9 cellular contexts compared by ENCODE assay signal in genomic region chrX:140765043-140765784, GRCh38. TPM values are rescaled to one million over a fixed set of nuclear protein-coding genes. Genes with fewer than 3 reads are reported as not detected.
A peak's percentile ranks its signal among the peaks of the same experiment; 100 is the strongest.
DNase-seq lines count a peak whose midpoint lies in the region; ATAC-seq and TF ChIP-seq lines count a peak whose summit lies in the region.
"Had no signal": no experiment of that assay in that cellular context is flagged by ENCODE, and none has a peak within 500 bp of the region (broad histone marks: within the 10 kb centered on the region; RNA-seq: fewer than 3 reads in every experiment).

No MANE protein-coding gene starts in this region.

- no peaks in the 10 kb centered on the region for H3K9me3 Mint-ChIP-seq in T-helper 2 cell treated with Interferon-gamma antibody and Interleukin-4, amounts not matched to agents 5 μg/mL and 100 μg/mL, for 36 hours
- no peaks in the 10 kb centered on the region for H3K9me3 Mint-ChIP-seq in activated T-helper 1 cell treated with anti-CD3 and anti-CD28 coated beads, Interleukin-12 subunit alpha, Interleukin-12 subunit beta, Interleukin-2, Interleukin-4 antibody, amounts not matched to agents 30 ng/mL and 10 ng/mL and 1 ng/mL, durations not matched to agents 14 hours and 24 hours and 36 hours
- no peaks in the 10 kb centered on the region for H3K9me3 Mint-ChIP-seq in stimulated activated naive CD8-positive, alpha-beta T cell treated with anti-CD3 and anti-CD28 coated beads, Interleukin-15, Interleukin-2, amounts not matched to agents 100 ng/mL and 50 ng/mL, for 24 hours

- H3K27me3 ChIP-seq in iPS-18a (ENCODE audit: control insufficient read depth, insufficient read depth, low read length) (peaks cover 12% of the 10 kb centered on the region), foreskin keratinocyte (peaks cover 5% of the 10 kb centered on the region)

- no peaks in the 10 kb centered on the region for H3K36me3 ChIP-seq in iPS-18a (ENCODE audit: control insufficient read depth, low read depth, low read length)

- H3K27ac Mint-ChIP-seq in T-helper 2 cell treated with Interferon-gamma antibody and Interleukin-4, amounts not matched to agents 5 μg/mL and 100 μg/mL, for 36 hours = no peak overlapping the region
- no peak overlapping the region for H3K27ac Mint-ChIP-seq in activated T-helper 1 cell treated with anti-CD3 and anti-CD28 coated beads, Interleukin-12 subunit alpha, Interleukin-12 subunit beta, Interleukin-2, Interleukin-4 antibody, amounts not matched to agents 30 ng/mL and 10 ng/mL and 1 ng/mL, durations not matched to agents 14 hours and 24 hours and 36 hours
- H3K27ac Mint-ChIP-seq in stimulated activated naive CD8-positive, alpha-beta T cell treated with anti-CD3 and anti-CD28 coated beads, Interleukin-15, Interleukin-2, amounts not matched to agents 100 ng/mL and 50 ng/mL, for 24 hours = no peak overlapping the region
- H3K27ac Mint-ChIP-seq: CD14-positive monocyte had no signal

- peaks cover 15% of the 10 kb centered on the region for H3K27me3 Mint-ChIP-seq in T-helper 2 cell treated with Interferon-gamma antibody and Interleukin-4, amounts not matched to agents 5 μg/mL and 100 μg/mL, for 36 hours (ENCODE audit: low read depth)
- peaks cover 4% of the 10 kb centered on the region for H3K27me3 Mint-ChIP-seq in activated T-helper 1 cell treated with anti-CD3 and anti-CD28 coated beads, Interleukin-12 subunit alpha, Interleukin-12 subunit beta, Interleukin-2, Interleukin-4 antibody, amounts not matched to agents 30 ng/mL and 10 ng/mL and 1 ng/mL, durations not matched to agents 14 hours and 24 hours and 36 hours (ENCODE audit: insufficient read depth)
- peaks cover 22% of the 10 kb centered on the region for H3K27me3 Mint-ChIP-seq in stimulated activated naive CD8-positive, alpha-beta T cell treated with anti-CD3 and anti-CD28 coated beads, Interleukin-15, Interleukin-2, amounts not matched to agents 100 ng/mL and 50 ng/mL, for 24 hours

- H3K9me3 ChIP-seq in iPS-18a (ENCODE audit: control insufficient read depth, low read depth, low read length) = peaks cover 6% of the 10 kb centered on the region

- peak overlapping the region; percentile 69 for H3K4me3 ChIP-seq in iPS-18a (ENCODE audit: low read length)

- no peaks in the 10 kb centered on the region for H3K36me3 Mint-ChIP-seq in T-helper 2 cell treated with Interferon-gamma antibody and Interleukin-4, amounts not matched to agents 5 μg/mL and 100 μg/mL, for 36 hours (ENCODE audit: low read depth)
- no peaks in the 10 kb centered on the region for H3K36me3 Mint-ChIP-seq in activated T-helper 1 cell treated with anti-CD3 and anti-CD28 coated beads, Interleukin-12 subunit alpha, Interleukin-12 subunit beta, Interleukin-2, Interleukin-4 antibody, amounts not matched to agents 30 ng/mL and 10 ng/mL and 1 ng/mL, durations not matched to agents 14 hours and 24 hours and 36 hours (ENCODE audit: low read depth)
- H3K36me3 Mint-ChIP-seq in stimulated activated naive CD8-positive, alpha-beta T cell treated with anti-CD3 and anti-CD28 coated beads, Interleukin-15, Interleukin-2, amounts not matched to agents 100 ng/mL and 50 ng/mL, for 24 hours (ENCODE audit: low read depth) = no peaks in the 10 kb centered on the region
- H3K36me3 Mint-ChIP-seq: CD14-positive monocyte had no signal

- H3K27ac ChIP-seq in iPS-18a (ENCODE audit: low read length) (no peak overlapping the region), foreskin keratinocyte (no peak overlapping the region)

- H3K4me1 Mint-ChIP-seq in T-helper 2 cell treated with Interferon-gamma antibody and Interleukin-4, amounts not matched to agents 5 μg/mL and 100 μg/mL, for 36 hours (ENCODE audit: low read depth) = peaks cover 4% of the 10 kb centered on the region
- H3K4me1 Mint-ChIP-seq in activated T-helper 1 cell treated with anti-CD3 and anti-CD28 coated beads, Interleukin-12 subunit alpha, Interleukin-12 subunit beta, Interleukin-2, Interleukin-4 antibody, amounts not matched to agents 30 ng/mL and 10 ng/mL and 1 ng/mL, durations not matched to agents 14 hours and 24 hours and 36 hours (ENCODE audit: low read depth) = no peaks in the 10 kb centered on the region
- H3K4me1 Mint-ChIP-seq in stimulated activated naive CD8-positive, alpha-beta T cell treated with anti-CD3 and anti-CD28 coated beads, Interleukin-15, Interleukin-2, amounts not matched to agents 100 ng/mL and 50 ng/mL, for 24 hours (ENCODE audit: low read depth) = peaks cover 5% of the 10 kb centered on the region

- peak overlapping the region; percentile 54 for H3K4me3 Mint-ChIP-seq in T-helper 2 cell treated with Interferon-gamma antibody and Interleukin-4, amounts not matched to agents 5 μg/mL and 100 μg/mL, for 36 hours
- peak overlapping the region; percentile 37 for H3K4me3 Mint-ChIP-seq in activated T-helper 1 cell treated with anti-CD3 and anti-CD28 coated beads, Interleukin-12 subunit alpha, Interleukin-12 subunit beta, Interleukin-2, Interleukin-4 antibody, amounts not matched to agents 30 ng/mL and 10 ng/mL and 1 ng/mL, durations not matched to agents 14 hours and 24 hours and 36 hours
- peak overlapping the region; percentile 57 for H3K4me3 Mint-ChIP-seq in stimulated activated naive CD8-positive, alpha-beta T cell treated with anti-CD3 and anti-CD28 coated beads, Interleukin-15, Interleukin-2, amounts not matched to agents 100 ng/mL and 50 ng/mL, for 24 hours

- no peak for DNase-seq in T-helper 2 cell treated with Interferon-gamma antibody and Interleukin-4, amounts not matched to agents 5 μg/mL and 100 μg/mL, for 36 hours (ENCODE audit: low spot score)
- DNase-seq in T-helper 2 cell (no peak), foreskin keratinocyte (no peak), activated gamma-delta T cell (lab: John Stamatoyannopoulos, UW) (no peak)
- DNase-seq in activated T-helper 1 cell treated with anti-CD3 and anti-CD28 coated beads, Interleukin-12 subunit alpha, Interleukin-12 subunit beta, Interleukin-2, Interleukin-4 antibody, amounts not matched to agents 30 ng/mL and 10 ng/mL and 1 ng/mL, durations not matched to agents 14 hours and 24 hours and 36 hours (ENCODE audit: low spot score) = no peak

- intact Hi-C loops in activated T-helper 1 cell treated with anti-CD3 and anti-CD28 coated beads, Interleukin-12 subunit alpha, Interleukin-12 subunit beta, Interleukin-2, Interleukin-4 antibody, amounts not matched to agents 30 ng/mL and 10 ng/mL and 1 ng/mL, durations not matched to agents 14 hours and 24 hours and 36 hours (cut with micrococcal nuclease) = loop anchor here (5.0 to 10.0 kb wide), 2 partner anchors 152 to 410 kb away; partner anchors contain the start of gene LDOC1

- TF ChIP-seq CTCF in foreskin keratinocyte (conservative IDR thresholded peaks at IDR 0.05) = no peak

- H3K9ac ChIP-seq in iPS-18a (ENCODE audit: low read length) = peak overlapping the region; percentile 48

- ATAC-seq in HG03432 (IDR thresholded peaks at IDR 0.05; ENCODE audit: unreplicated experiment) = no peak
- no peak for ATAC-seq in foreskin keratinocyte

- no peaks in the 10 kb centered on the region for H3K4me1 ChIP-seq in iPS-18a (ENCODE audit: control insufficient read depth, low read depth, low read length)
- no peaks in the 10 kb centered on the region for H3K4me1 ChIP-seq in foreskin keratinocyte

RNA-seq across cellular contexts. Expression of gene LINC00632, which starts 55.7 kb away (rescaled TPM):
- 3.3 and 4.1 TPM in 2 replicates for total RNA-seq in activated T-helper 1 cell treated with anti-CD3 and anti-CD28 coated beads, Interleukin-12 subunit alpha, Interleukin-12 subunit beta, Interleukin-2, Interleukin-4 antibody, amounts not matched to agents 30 ng/mL and 10 ng/mL and 1 ng/mL, durations not matched to agents 14 hours and 24 hours and 36 hours
- 0.24 TPM in 1 of 2 replicates, not detected in the other for total RNA-seq in foreskin keratinocyte
- not detected in 2 replicates for polyA plus RNA-seq in foreskin keratinocyte
- polyA plus RNA-seq: CD14-positive monocyte had no signal
